8 cellular contexts compared by ENCODE assay signal in the genomic region with DNA sequence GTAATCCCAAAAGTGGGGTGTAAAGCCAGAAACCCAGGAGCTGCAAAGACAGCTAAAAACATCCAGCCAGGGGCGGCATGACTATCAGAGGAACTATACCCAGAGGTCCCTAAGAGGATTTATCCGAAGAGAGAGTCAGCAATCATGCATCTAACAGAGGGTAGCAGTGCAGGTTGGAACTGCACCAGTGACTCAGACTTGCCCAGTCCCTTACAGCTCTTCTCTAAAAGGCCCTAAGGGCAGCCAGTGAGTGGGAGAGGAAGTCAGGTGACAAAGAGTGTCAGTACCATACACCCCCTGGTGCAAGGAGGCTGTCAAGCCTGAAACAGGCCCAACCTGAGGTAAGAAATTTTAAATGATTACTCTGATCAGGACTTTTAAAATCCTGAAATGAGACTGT.
DNase-seq lines count a peak whose midpoint lies in the region; ATAC-seq lines count a peak whose summit lies in the region.

No MANE protein-coding gene starts in this region.

- peak; percentile 59 for DNase-seq in HT1080 (ENCODE audit: low read depth)
- DNase-seq in activated T-helper 1 cell treated with anti-CD3 and anti-CD28 coated beads, Interleukin-12 subunit alpha, Interleukin-12 subunit beta, Interleukin-2, Interleukin-4 antibody, amounts not matched to agents 30 ng/mL and 10 ng/mL and 1 ng/mL, durations not matched to agents 14 hours and 24 hours and 36 hours (ENCODE audit: low spot score) = no peak
- DNase-seq in natural killer cell treated with Interleukin-12 subunit alpha and Interleukin-12 subunit beta and Interleukin-15 and Interleukin-18, amount 100 ng/mL, for 72 hours (ENCODE audit: low spot score) = no peak
- DNase-seq in posterior vena cava (ENCODE audit: low spot score) = no peak
- no peak for DNase-seq in NCI-H1436 (lab: John Stamatoyannopoulos, UW)
- DNase-seq in cortex of kidney (lab: John Stamatoyannopoulos, UW) = no peak

- H3K27me3 Mint-ChIP-seq in activated T-helper 1 cell treated with anti-CD3 and anti-CD28 coated beads, Interleukin-12 subunit alpha, Interleukin-12 subunit beta, Interleukin-2, Interleukin-4 antibody, amounts not matched to agents 30 ng/mL and 10 ng/mL and 1 ng/mL, durations not matched to agents 14 hours and 24 hours and 36 hours (ENCODE audit: insufficient read depth) = no peaks in the 10 kb centered on the region
- H3K27me3 Mint-ChIP-seq in natural killer cell treated with Interleukin-12 subunit alpha and Interleukin-12 subunit beta and Interleukin-15 and Interleukin-18, amount 100 ng/mL, for 72 hours = no peaks in the 10 kb centered on the region

- ATAC-seq in GM18499 (IDR thresholded peaks at IDR 0.05; ENCODE audit: insufficient read depth, unreplicated experiment) (peak; percentile 77), GM21529 (IDR thresholded peaks at IDR 0.05; ENCODE audit: unreplicated experiment) (peak; percentile 83)
- peak; percentile 78 to 92 for ATAC-seq in natural killer cell treated with Interleukin-12 subunit alpha and Interleukin-12 subunit beta and Interleukin-15 and Interleukin-18, amount 100 ng/mL, for 72 hours

- no peaks in the 10 kb centered on the region for H3K9me3 Mint-ChIP-seq in activated T-helper 1 cell treated with anti-CD3 and anti-CD28 coated beads, Interleukin-12 subunit alpha, Interleukin-12 subunit beta, Interleukin-2, Interleukin-4 antibody, amounts not matched to agents 30 ng/mL and 10 ng/mL and 1 ng/mL, durations not matched to agents 14 hours and 24 hours and 36 hours
- peaks cover 5% of the 10 kb centered on the region for H3K9me3 Mint-ChIP-seq in natural killer cell treated with Interleukin-12 subunit alpha and Interleukin-12 subunit beta and Interleukin-15 and Interleukin-18, amount 100 ng/mL, for 72 hours

- H3K4me3 Mint-ChIP-seq in activated T-helper 1 cell treated with anti-CD3 and anti-CD28 coated beads, Interleukin-12 subunit alpha, Interleukin-12 subunit beta, Interleukin-2, Interleukin-4 antibody, amounts not matched to agents 30 ng/mL and 10 ng/mL and 1 ng/mL, durations not matched to agents 14 hours and 24 hours and 36 hours = no peak overlapping the region
- no peak overlapping the region for H3K4me3 Mint-ChIP-seq in natural killer cell treated with Interleukin-12 subunit alpha and Interleukin-12 subunit beta and Interleukin-15 and Interleukin-18, amount 100 ng/mL, for 72 hours

- peak overlapping the region; percentile 44 for H3K27ac Mint-ChIP-seq in activated T-helper 1 cell treated with anti-CD3 and anti-CD28 coated beads, Interleukin-12 subunit alpha, Interleukin-12 subunit beta, Interleukin-2, Interleukin-4 antibody, amounts not matched to agents 30 ng/mL and 10 ng/mL and 1 ng/mL, durations not matched to agents 14 hours and 24 hours and 36 hours
- no peak overlapping the region for H3K27ac Mint-ChIP-seq in natural killer cell treated with Interleukin-12 subunit alpha and Interleukin-12 subunit beta and Interleukin-15 and Interleukin-18, amount 100 ng/mL, for 72 hours

- intact Hi-C loops in activated T-helper 1 cell treated with anti-CD3 and anti-CD28 coated beads, Interleukin-12 subunit alpha, Interleukin-12 subunit beta, Interleukin-2, Interleukin-4 antibody, amounts not matched to agents 30 ng/mL and 10 ng/mL and 1 ng/mL, durations not matched to agents 14 hours and 24 hours and 36 hours (cut with micrococcal nuclease) = loop anchor here (1.0 kb wide), 1 partner anchor 10 kb away; no protein-coding TSS in a partner anchor
- intact Hi-C loops in posterior vena cava (cut with DNase I) = no loop called here

- peaks cover 60% of the 10 kb centered on the region for H3K4me1 Mint-ChIP-seq in activated T-helper 1 cell treated with anti-CD3 and anti-CD28 coated beads, Interleukin-12 subunit alpha, Interleukin-12 subunit beta, Interleukin-2, Interleukin-4 antibody, amounts not matched to agents 30 ng/mL and 10 ng/mL and 1 ng/mL, durations not matched to agents 14 hours and 24 hours and 36 hours (ENCODE audit: low read depth)
- peaks cover 28 to 34% of the 10 kb centered on the region in 2 donors for H3K4me1 Mint-ChIP-seq in natural killer cell treated with Interleukin-12 subunit alpha and Interleukin-12 subunit beta and Interleukin-15 and Interleukin-18, amount 100 ng/mL, for 72 hours (ENCODE audit: low read depth in 2 of 2)

- H3K36me3 Mint-ChIP-seq in activated T-helper 1 cell treated with anti-CD3 and anti-CD28 coated beads, Interleukin-12 subunit alpha, Interleukin-12 subunit beta, Interleukin-2, Interleukin-4 antibody, amounts not matched to agents 30 ng/mL and 10 ng/mL and 1 ng/mL, durations not matched to agents 14 hours and 24 hours and 36 hours (ENCODE audit: low read depth) = peaks cover 42% of the 10 kb centered on the region
- peaks cover 14% of the 10 kb centered on the region for H3K36me3 Mint-ChIP-seq in natural killer cell treated with Interleukin-12 subunit alpha and Interleukin-12 subunit beta and Interleukin-15 and Interleukin-18, amount 100 ng/mL, for 72 hours
